10 cellular contexts compared by ENCODE assay signal in the genomic region with DNA sequence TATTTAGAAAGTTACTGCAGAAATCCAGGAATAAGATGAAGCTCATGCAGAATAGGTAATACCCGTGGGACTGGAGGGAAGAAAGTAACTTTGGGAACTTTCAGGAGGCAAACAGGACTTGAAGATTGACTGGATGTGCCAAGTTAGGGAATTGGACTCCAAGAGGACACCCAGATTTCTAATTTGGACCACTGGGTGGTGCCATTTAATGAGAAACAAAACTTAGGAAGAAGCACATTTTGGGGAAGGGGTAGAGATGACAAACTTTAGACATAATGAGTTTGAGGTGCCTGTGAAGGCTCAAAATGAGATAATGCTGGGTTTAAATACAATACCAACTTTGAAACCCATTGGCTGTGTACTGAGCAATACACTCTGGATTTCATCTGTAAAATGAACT. TPM values are rescaled to one million over a fixed set of nuclear protein-coding genes. Genes with fewer than 3 reads are reported as not detected.
DNase-seq lines count a peak whose midpoint lies in the region; ATAC-seq, FAIRE-seq and TF ChIP-seq lines count a peak whose summit lies in the region.
"Had no signal": no experiment of that assay in that cellular context is flagged by ENCODE, and none has a peak within 500 bp of the region (broad histone marks: within the 10 kb centered on the region; RNA-seq: fewer than 3 reads in every experiment).

No MANE protein-coding gene starts in this region.

- no peak overlapping the region for H2AFZ ChIP-seq in H1 (ENCODE audit: low read length)

- H3K23me2 ChIP-seq in H1 (ENCODE audit: low read depth, low read length) = peaks cover 2% of the 10 kb centered on the region; the same call in 1 of the 2 replicates

- H4K8ac ChIP-seq in H1 (ENCODE audit: extremely low read depth, insufficient read depth, low read length) = no peak overlapping the region

- no peak overlapping the region for H3K56ac ChIP-seq in H1 (replicated peaks; ENCODE audit: insufficient read length, low read depth, low read length)

- no peak overlapping the region for H3K14ac ChIP-seq in H1 (ENCODE audit: insufficient read length)

- H3K4me2 ChIP-seq in H1 (ENCODE audit: insufficient read depth in 1 of 2, low read depth in 2 of 2, low read length in 2 of 2) = no peak overlapping the region

- H3K4me1 ChIP-seq in left ventricle myocardium inferior = peaks cover 53% of the 10 kb centered on the region
- H3K4me1 ChIP-seq in H1 (replicated peaks in 1 of 4; ENCODE audit: control insufficient read depth in 3 of 4, insufficient read depth in 4 of 4, low read length in 3 of 4) = peaks cover 0 to 13% (median under 1%) of the 10 kb centered on the region in 4 experiments; a peak in 3 of 7 replicates
- peaks cover 4% of the 10 kb centered on the region for H3K4me1 ChIP-seq in colonic mucosa

- intact Hi-C loops in left ventricle myocardium inferior (cut with micrococcal nuclease) (no loop called here), Right ventricle myocardium superior (cut with DNase I) (no loop called here), colonic mucosa (cut with DNase I) (no loop called here)

- H3K9me3 ChIP-seq in left ventricle myocardium inferior (replicated peaks) = no peaks in the 10 kb centered on the region
- no peaks in the 10 kb centered on the region for H3K9me3 ChIP-seq in H1 (ENCODE audit: insufficient read depth in 2 of 2, low read depth in 1 of 2, low read length in 1 of 2)
- H3K9me3 ChIP-seq in colonic mucosa = no peaks in the 10 kb centered on the region

- TF ChIP-seq EP300 in H1 (IDR thresholded peaks at IDR 0.05; ENCODE audit: borderline replicate concordance in 1 of 2, low read depth in 2 of 2, low read length in 2 of 2) = no peak

- peaks cover 0 to 4% of the 10 kb centered on the region in 2 experiments; a peak in 1 of 4 replicates for H3K79me2 ChIP-seq in H1 (ENCODE audit: control insufficient read depth in 1 of 2, insufficient read depth in 2 of 2, low read length in 2 of 2)

- no peak overlapping the region for H4K5ac ChIP-seq in H1 (ENCODE audit: insufficient read length, low read depth, low read length)

- H3K9ac ChIP-seq in H1 (replicated peaks in 1 of 4; ENCODE audit: extremely low read depth in 1 of 4, low read depth in 3 of 4, low read length in 3 of 4) (no peak overlapping the region), colonic mucosa (ENCODE audit: low read depth in 2 of 2, low read length in 2 of 2) (no peak overlapping the region)

- H2BK120ac ChIP-seq in H1 (replicated peaks; ENCODE audit: low read depth, low read length) = no peak overlapping the region

- no peak overlapping the region for H3K23ac ChIP-seq in H1 (ENCODE audit: insufficient read length)

- 83% methylated on average over 1 of the region's 1 CpG; no CpG with 5 or more reads in 1 of the 2 experiments for WGBS in H1 (ENCODE audit: extremely low coverage in 1 of 2, insufficient coverage in 1 of 2, insufficient read length in 1 of 2, insufficient replicate concordance in 2 of 2, low coverage in 1 of 2, low lambda C conversion rate in 2 of 2, missing lambda C conversion rate in 1 of 2), 2 experiments

- peaks cover 2% of the 10 kb centered on the region for H3K36me3 ChIP-seq in left ventricle myocardium inferior
- peaks cover 0 to 2% (median 0%) of the 10 kb centered on the region in 4 experiments; a peak in 1 of 8 replicates for H3K36me3 ChIP-seq in H1 (ENCODE audit: control insufficient read depth in 2 of 4, insufficient read depth in 4 of 4, low read length in 3 of 4)
- no peaks in the 10 kb centered on the region for H3K36me3 ChIP-seq in colonic mucosa

- H4K91ac ChIP-seq in H1 (replicated peaks; ENCODE audit: insufficient read length, low read length) = no peak overlapping the region

- ATAC-seq in Right ventricle myocardium superior (ENCODE audit: poor library complexity) (no peak), GM19397 (IDR thresholded peaks at IDR 0.05; ENCODE audit: unreplicated experiment) (no peak)

- TF ChIP-seq CTCF in left ventricle myocardium inferior (IDR thresholded peaks at IDR 0.05; ENCODE audit: borderline replicate concordance) (peak; percentile 41), H1 (IDR thresholded peaks at IDR 0.05; ENCODE audit: control extremely low read depth in 1 of 3, insufficient read depth in 1 of 3, low read depth in 1 of 3, low read length in 3 of 3) (peak in 2 of 3 experiments; percentile 36 to 46; a peak in 3 of 4 replicates), colonic mucosa (IDR thresholded peaks at IDR 0.05) (no peak)

- no peak overlapping the region for H2BK15ac ChIP-seq in H1 (ENCODE audit: low read length)

- H3K4me3 ChIP-seq in left ventricle myocardium inferior = no peak overlapping the region
- H3K4me3 ChIP-seq in H1 (ENCODE audit: extremely low read depth in 1 of 4, insufficient read depth in 2 of 4, low read depth in 3 of 4, low read length in 4 of 4) = no peak overlapping the region
- no peak overlapping the region for H3K4me3 ChIP-seq in colonic mucosa
- H3K4me3 ChIP-seq: skin epidermis had no signal

- H2BK5ac ChIP-seq in H1 (ENCODE audit: low read depth, low read length) = no peak overlapping the region

- peak; percentile 51 to 63 for TF ChIP-seq RAD21 in H1 (IDR thresholded peaks at IDR 0.05 in 1 of 2, conservative IDR thresholded peaks at IDR 0.05 in 1 of 2; ENCODE audit: low read depth in 2 of 2, low read length in 2 of 2)

- TF ChIP-seq POLR2A in H1 (IDR thresholded peaks at IDR 0.05; ENCODE audit: control extremely low read depth in 1 of 2, low read depth in 2 of 2, low read length in 2 of 2) = no peak

- no peak for FAIRE-seq in H1 (lab: Jason Lieb, UNC)
- FAIRE-seq: urothelium cell line had no signal

- peaks cover 4% of the 10 kb centered on the region for H3K79me1 ChIP-seq in H1 (ENCODE audit: low read depth, low read length)

- peaks cover 0 to 4% of the 10 kb centered on the region in 2 experiments for H4K20me1 ChIP-seq in H1 (replicated peaks in 1 of 2; ENCODE audit: control insufficient read depth in 1 of 2, insufficient read depth in 2 of 2, low read length in 2 of 2)

- no peak for DNase-seq in left ventricle myocardium inferior
- DNase-seq in Right ventricle myocardium superior = no peak
- DNase-seq in NCI-H69 (lab: John Stamatoyannopoulos, UW) = peak; percentile 47
- no peak for DNase-seq in H1 (ENCODE audit: low read depth in 1 of 2, low spot score in 2 of 2)
- no peak for DNase-seq in HuH-7 (ENCODE audit: low spot score)
- DNase-seq in colonic mucosa = no peak
- no peak for DNase-seq in ureter (ENCODE audit: low spot score)

- H3K4ac ChIP-seq in H1 (replicated peaks; ENCODE audit: insufficient read length, low read depth, low read length) = no peak overlapping the region

- CTCF ChIA-PET in H1 (lab: Charles Lee; ENCODE audit: partially characterized antibody) = interaction anchor here (0.9 to 5.5 kb wide), 10 partner anchors 10 to 259 kb away, joined by 3 to 37 read pairs (median 4); a partner anchor contains a TSS

- no peak overlapping the region for H2AK5ac ChIP-seq in H1 (ENCODE audit: low read depth, low read length)

- no peaks in the 10 kb centered on the region for H3K27me3 ChIP-seq in left ventricle myocardium inferior (ENCODE audit: low read depth)
- H3K27me3 ChIP-seq in H1 (replicated peaks in 1 of 4; ENCODE audit: control insufficient read depth in 3 of 4, extremely low read depth in 1 of 4, insufficient read depth in 3 of 4, low read length in 3 of 4) = no peaks in the 10 kb centered on the region
- H3K27me3 ChIP-seq in colonic mucosa = no peaks in the 10 kb centered on the region

- H3K18ac ChIP-seq in H1 (ENCODE audit: extremely low read depth, low read length) = no peak overlapping the region

- POLR2A ChIA-PET in H1 (lab: Charles Lee; ENCODE audit: partially characterized antibody) = interaction anchor here (1.6 kb wide), 1 partner anchor 20 kb away, joined by 5 read pairs; no protein-coding TSS in a partner anchor

- H2BK12ac ChIP-seq in H1 (ENCODE audit: low read depth, low read length) = no peak overlapping the region

- H3K27ac ChIP-seq in left ventricle myocardium inferior (replicated peaks) (no peak overlapping the region), H1 (ENCODE audit: low read depth, low read length) (no peak overlapping the region), colonic mucosa (no peak overlapping the region)

- no peak overlapping the region for H2BK20ac ChIP-seq in H1 (ENCODE audit: low read length)

RNA-seq across cellular contexts. Expression of a gene that starts 3.3 kb away (rescaled TPM):
- total RNA-seq in left ventricle myocardium inferior = 23.2 TPM
- 20.3 TPM for total RNA-seq in Right ventricle myocardium superior
- total RNA-seq in H1 (2021; fragmentation: NEBNext Ultra II Directional; extraction: Animal tissue kit (Norgen Biotek cat#: 25700)) = 42.3 and 45.5 TPM in 2 replicates
- polyA plus RNA-seq in H1 (2011; rRNA removed) = 43.0 and 61.2 TPM in 2 replicates
- polyA plus RNA-seq in H1 (2011; cell fraction: cytosol; rRNA removed) = 35.7 TPM
- 83.1 TPM for polyA plus RNA-seq in H1 (2011; cell fraction: nucleus; rRNA removed)
- polyA plus RNA-seq in H1 (2012, experiment 1 of 2) = 37.1 to 41.5 TPM (median 37.3 TPM) in 4 replicates
- polyA plus RNA-seq in H1 (2012, experiment 2 of 2) = 65.4 TPM
- polyA plus RNA-seq in H1 (2013, experiment 1 of 2) = 50.7 TPM
- 53.5 TPM for polyA plus RNA-seq in H1 (2013, experiment 2 of 2)
- 18.1 and 20.6 TPM in 2 replicates for polyA minus RNA-seq in H1 (2011; rRNA and poly(A)+ RNA removed)
- 14.2 TPM for polyA minus RNA-seq in H1 (2011; cell fraction: cytosol; rRNA and poly(A)+ RNA removed)
- polyA minus RNA-seq in H1 (2011; cell fraction: nucleus; rRNA and poly(A)+ RNA removed) = 15.3 TPM
- 10 to 100 TPM; 30.3 to 34.8 TPM for total RNA-seq in colonic mucosa
- 26.6 TPM for total RNA-seq in ureter

RNA-seq across cellular contexts. Expression of a gene that starts 14.4 kb away (rescaled TPM):
- total RNA-seq in left ventricle myocardium inferior (15.2 TPM), Right ventricle myocardium superior (17.1 TPM), colonic mucosa (10 to 100 TPM; 13.4 to 14.3 TPM), ureter (26.8 TPM)
- total RNA-seq in H1 (2021; fragmentation: NEBNext Ultra II Directional; extraction: Animal tissue kit (Norgen Biotek cat#: 25700)) = 32.1 and 40.4 TPM in 2 replicates
- 37.7 and 39.4 TPM in 2 replicates for polyA plus RNA-seq in H1 (2011; rRNA removed)
- 47.0 TPM for polyA plus RNA-seq in H1 (2011; cell fraction: cytosol; rRNA removed)
- polyA plus RNA-seq in H1 (2011; cell fraction: nucleus; rRNA removed) = 127 TPM
- 30.2 to 46.4 TPM (median 45.4 TPM) in 4 replicates for polyA plus RNA-seq in H1 (2012, experiment 1 of 2)
- 33.9 TPM for polyA plus RNA-seq in H1 (2012, experiment 2 of 2)
- 21.2 TPM for polyA plus RNA-seq in H1 (2013, experiment 1 of 2)
- polyA plus RNA-seq in H1 (2013, experiment 2 of 2) = 17.9 TPM
- polyA minus RNA-seq in H1 (2011; rRNA and poly(A)+ RNA removed) = 24.6 and 32.8 TPM in 2 replicates
- 19.6 TPM for polyA minus RNA-seq in H1 (2011; cell fraction: cytosol; rRNA and poly(A)+ RNA removed)
- polyA minus RNA-seq in H1 (2011; cell fraction: nucleus; rRNA and poly(A)+ RNA removed) = 33.5 TPM

RNA-seq across cellular contexts. Expression of a gene that starts 18.2 kb away (rescaled TPM):
- total RNA-seq in left ventricle myocardium inferior = 14.1 TPM
- 7.0 TPM for total RNA-seq in Right ventricle myocardium superior
- 7.2 and 12.4 TPM in 2 replicates for total RNA-seq in H1 (2021; fragmentation: NEBNext Ultra II Directional; extraction: Animal tissue kit (Norgen Biotek cat#: 25700))
- 4.6 and 6.4 TPM in 2 replicates for polyA plus RNA-seq in H1 (2011; rRNA removed)
- 3.8 TPM for polyA plus RNA-seq in H1 (2011; cell fraction: cytosol; rRNA removed)
- polyA plus RNA-seq in H1 (2011; cell fraction: nucleus; rRNA removed) = 8.8 TPM
- polyA plus RNA-seq in H1 (2012, experiment 1 of 2) = 6.1 to 7.9 TPM (median 6.5 TPM) in 4 replicates
- polyA plus RNA-seq in H1 (2012, experiment 2 of 2) = 3.1 TPM
- polyA plus RNA-seq in H1 (2013, experiment 1 of 2) = 5.4 TPM
- 4.8 TPM for polyA plus RNA-seq in H1 (2013, experiment 2 of 2)
- polyA minus RNA-seq in H1 (2011; rRNA and poly(A)+ RNA removed) = 9.9 and 12.8 TPM in 2 replicates
- 11.0 TPM for polyA minus RNA-seq in H1 (2011; cell fraction: cytosol; rRNA and poly(A)+ RNA removed)
- 15.4 TPM for polyA minus RNA-seq in H1 (2011; cell fraction: nucleus; rRNA and poly(A)+ RNA removed)
- total RNA-seq in colonic mucosa = 10 to 100 TPM in 1 of 2 donors, under 1 TPM in 1; 0.57 to 14.0 TPM
- total RNA-seq in ureter = 42.6 TPM

RNA-seq across cellular contexts. Expression of a gene that starts 21.3 kb away (rescaled TPM):
- total RNA-seq in left ventricle myocardium inferior = 20.0 TPM
- 19.0 TPM for total RNA-seq in Right ventricle myocardium superior
- 23.9 and 28.2 TPM in 2 replicates for total RNA-seq in H1 (2021; fragmentation: NEBNext Ultra II Directional; extraction: Animal tissue kit (Norgen Biotek cat#: 25700))
- polyA plus RNA-seq in H1 (2011; rRNA removed) = 36.3 and 53.5 TPM in 2 replicates
- polyA plus RNA-seq in H1 (2011; cell fraction: cytosol; rRNA removed) = 24.7 TPM
- polyA plus RNA-seq in H1 (2011; cell fraction: nucleus; rRNA removed) = 114 TPM
- 23.1 to 27.6 TPM (median 23.8 TPM) in 4 replicates for polyA plus RNA-seq in H1 (2012, experiment 1 of 2)
- 30.6 TPM for polyA plus RNA-seq in H1 (2012, experiment 2 of 2)
- 17.1 TPM for polyA plus RNA-seq in H1 (2013, experiment 1 of 2)
- 16.7 TPM for polyA plus RNA-seq in H1 (2013, experiment 2 of 2)
- polyA minus RNA-seq in H1 (2011; rRNA and poly(A)+ RNA removed) = 17.7 and 18.1 TPM in 2 replicates
- 18.6 TPM for polyA minus RNA-seq in H1 (2011; cell fraction: cytosol; rRNA and poly(A)+ RNA removed)
- 37.9 TPM for polyA minus RNA-seq in H1 (2011; cell fraction: nucleus; rRNA and poly(A)+ RNA removed)
- 10 to 100 TPM; 20.8 to 29.0 TPM for total RNA-seq in colonic mucosa
- 29.1 TPM for total RNA-seq in ureter

RNA-seq across cellular contexts. Expression of a gene that starts 21.5 kb away (rescaled TPM):
- total RNA-seq in left ventricle myocardium inferior (302 TPM), Right ventricle myocardium superior (308 TPM), colonic mucosa (100 to 1,000 TPM; 167 to 169 TPM), ureter (94.1 TPM)
- total RNA-seq in H1 (2021; fragmentation: NEBNext Ultra II Directional; extraction: Animal tissue kit (Norgen Biotek cat#: 25700)) = 88.7 and 95.1 TPM in 2 replicates
- polyA plus RNA-seq in H1 (2011; rRNA removed) = 100 and 113 TPM in 2 replicates
- 140 TPM for polyA plus RNA-seq in H1 (2011; cell fraction: cytosol; rRNA removed)
- polyA plus RNA-seq in H1 (2011; cell fraction: nucleus; rRNA removed) = 108 TPM
- 108 to 115 TPM (median 112 TPM) in 4 replicates for polyA plus RNA-seq in H1 (2012, experiment 1 of 2)
- polyA plus RNA-seq in H1 (2012, experiment 2 of 2) = 55.7 TPM
- 49.8 TPM for polyA plus RNA-seq in H1 (2013, experiment 1 of 2)
- polyA plus RNA-seq in H1 (2013, experiment 2 of 2) = 45.7 TPM
- polyA minus RNA-seq in H1 (2011; rRNA and poly(A)+ RNA removed) = 178 and 185 TPM in 2 replicates
- 86.2 TPM for polyA minus RNA-seq in H1 (2011; cell fraction: cytosol; rRNA and poly(A)+ RNA removed)
- 116 TPM for polyA minus RNA-seq in H1 (2011; cell fraction: nucleus; rRNA and poly(A)+ RNA removed)
